In the genomic region with DNA sequence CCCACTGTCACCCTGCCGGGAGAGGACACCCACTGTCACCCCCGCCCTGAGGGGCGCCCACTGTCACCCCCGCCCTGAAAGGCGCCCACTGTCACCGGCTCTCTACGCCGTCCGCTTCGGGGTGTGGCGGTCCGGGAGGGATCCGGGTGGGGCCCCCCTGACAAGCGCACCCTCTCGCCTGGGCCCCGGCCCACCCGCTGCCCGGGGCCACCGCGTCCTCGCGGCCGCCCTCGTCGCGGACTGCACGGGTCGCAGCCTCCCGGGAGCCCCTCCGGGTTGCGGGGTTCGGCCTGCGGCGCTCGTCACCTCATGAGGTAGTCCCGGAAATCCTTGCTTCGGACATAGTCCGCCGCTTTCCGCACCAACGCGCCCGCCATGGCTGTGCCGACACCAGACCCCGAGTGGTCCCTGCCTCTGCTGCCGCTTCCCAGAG, we compare ENCODE assay signal across 1 cellular context.
TF ChIP-seq lines count a peak whose summit lies in the region.

No MANE protein-coding gene starts in this region.

TF ChIP-seq in GM23338, 12 proteins besides CTCF, POLR2A, EP300 and RAD21 (continued from another document):
- TF ChIP-seq, protein P1, sequence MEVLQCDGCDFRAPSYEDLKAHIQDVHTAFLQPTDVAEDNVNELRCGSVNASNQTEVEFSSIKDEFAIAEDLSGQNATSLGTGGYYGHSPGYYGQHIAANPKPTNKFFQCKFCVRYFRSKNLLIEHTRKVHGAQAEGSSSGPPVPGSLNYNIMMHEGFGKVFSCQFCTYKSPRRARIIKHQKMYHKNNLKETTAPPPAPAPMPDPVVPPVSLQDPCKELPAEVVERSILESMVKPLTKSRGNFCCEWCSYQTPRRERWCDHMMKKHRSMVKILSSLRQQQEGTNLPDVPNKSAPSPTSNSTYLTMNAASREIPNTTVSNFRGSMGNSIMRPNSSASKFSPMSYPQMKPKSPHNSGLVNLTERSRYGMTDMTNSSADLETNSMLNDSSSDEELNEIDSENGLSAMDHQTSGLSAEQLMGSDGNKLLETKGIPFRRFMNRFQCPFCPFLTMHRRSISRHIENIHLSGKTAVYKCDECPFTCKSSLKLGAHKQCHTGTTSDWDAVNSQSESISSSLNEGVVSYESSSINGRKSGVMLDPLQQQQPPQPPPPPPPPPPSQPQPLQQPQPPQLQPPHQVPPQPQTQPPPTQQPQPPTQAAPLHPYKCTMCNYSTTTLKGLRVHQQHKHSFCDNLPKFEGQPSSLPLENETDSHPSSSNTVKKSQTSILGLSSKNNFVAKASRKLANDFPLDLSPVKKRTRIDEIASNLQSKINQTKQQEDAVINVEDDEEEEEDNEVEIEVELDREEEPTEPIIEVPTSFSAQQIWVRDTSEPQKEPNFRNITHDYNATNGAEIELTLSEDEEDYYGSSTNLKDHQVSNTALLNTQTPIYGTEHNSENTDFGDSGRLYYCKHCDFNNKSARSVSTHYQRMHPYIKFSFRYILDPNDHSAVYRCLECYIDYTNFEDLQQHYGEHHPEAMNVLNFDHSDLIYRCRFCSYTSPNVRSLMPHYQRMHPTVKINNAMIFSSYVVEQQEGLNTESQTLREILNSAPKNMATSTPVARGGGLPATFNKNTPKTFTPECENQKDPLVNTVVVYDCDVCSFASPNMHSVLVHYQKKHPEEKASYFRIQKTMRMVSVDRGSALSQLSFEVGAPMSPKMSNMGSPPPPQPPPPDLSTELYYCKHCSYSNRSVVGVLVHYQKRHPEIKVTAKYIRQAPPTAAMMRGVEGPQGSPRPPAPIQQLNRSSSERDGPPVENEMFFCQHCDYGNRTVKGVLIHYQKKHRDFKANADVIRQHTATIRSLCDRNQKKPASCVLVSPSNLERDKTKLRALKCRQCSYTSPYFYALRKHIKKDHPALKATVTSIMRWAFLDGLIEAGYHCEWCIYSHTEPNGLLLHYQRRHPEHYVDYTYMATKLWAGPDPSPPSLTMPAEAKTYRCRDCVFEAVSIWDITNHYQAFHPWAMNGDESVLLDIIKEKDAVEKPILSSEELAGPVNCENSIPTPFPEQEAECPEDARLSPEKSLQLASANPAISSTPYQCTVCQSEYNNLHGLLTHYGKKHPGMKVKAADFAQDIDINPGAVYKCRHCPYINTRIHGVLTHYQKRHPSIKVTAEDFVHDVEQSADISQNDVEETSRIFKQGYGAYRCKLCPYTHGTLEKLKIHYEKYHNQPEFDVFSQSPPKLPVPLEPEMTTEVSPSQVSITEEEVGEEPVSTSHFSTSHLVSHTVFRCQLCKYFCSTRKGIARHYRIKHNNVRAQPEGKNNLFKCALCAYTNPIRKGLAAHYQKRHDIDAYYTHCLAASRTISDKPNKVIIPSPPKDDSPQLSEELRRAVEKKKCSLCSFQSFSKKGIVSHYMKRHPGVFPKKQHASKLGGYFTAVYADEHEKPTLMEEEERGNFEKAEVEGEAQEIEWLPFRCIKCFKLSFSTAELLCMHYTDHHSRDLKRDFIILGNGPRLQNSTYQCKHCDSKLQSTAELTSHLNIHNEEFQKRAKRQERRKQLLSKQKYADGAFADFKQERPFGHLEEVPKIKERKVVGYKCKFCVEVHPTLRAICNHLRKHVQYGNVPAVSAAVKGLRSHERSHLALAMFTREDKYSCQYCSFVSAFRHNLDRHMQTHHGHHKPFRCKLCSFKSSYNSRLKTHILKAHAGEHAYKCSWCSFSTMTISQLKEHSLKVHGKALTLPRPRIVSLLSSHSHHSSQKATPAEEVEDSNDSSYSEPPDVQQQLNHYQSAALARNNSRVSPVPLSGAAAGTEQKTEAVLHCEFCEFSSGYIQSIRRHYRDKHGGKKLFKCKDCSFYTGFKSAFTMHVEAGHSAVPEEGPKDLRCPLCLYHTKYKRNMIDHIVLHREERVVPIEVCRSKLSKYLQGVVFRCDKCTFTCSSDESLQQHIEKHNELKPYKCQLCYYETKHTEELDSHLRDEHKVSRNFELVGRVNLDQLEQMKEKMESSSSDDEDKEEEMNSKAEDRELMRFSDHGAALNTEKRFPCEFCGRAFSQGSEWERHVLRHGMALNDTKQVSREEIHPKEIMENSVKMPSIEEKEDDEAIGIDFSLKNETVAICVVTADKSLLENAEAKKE (CRISPR knock-in tag; IDR thresholded peaks at IDR 0.05), result no peak
